ENCODE assay signal across 30 cellular contexts in genomic region chr1:8358241-8358896, GRCh38. TPM values are rescaled to one million over a fixed set of nuclear protein-coding genes. Genes with fewer than 3 reads are reported as not detected.
A peak's percentile ranks its signal among the peaks of the same experiment; 100 is the strongest.
DNase-seq lines count a peak whose midpoint lies in the region; ATAC-seq, FAIRE-seq and TF ChIP-seq lines count a peak whose summit lies in the region.
"Had no signal": no experiment of that assay in that cellular context is flagged by ENCODE, and none has a peak within 500 bp of the region (broad histone marks: within the 10 kb centered on the region; RNA-seq: fewer than 3 reads in every experiment).

No MANE protein-coding gene starts in this region.

- H3K36me3 ChIP-seq in lower lobe of right lung (peaks cover 98% of the 10 kb centered on the region), stomach smooth muscle (ENCODE audit: control insufficient read depth in 2 of 2, insufficient read depth in 2 of 2, low read length in 2 of 2) (peaks cover 69 to 71% of the 10 kb centered on the region in 2 donors), H7 (replicated peaks; ENCODE audit: control insufficient read depth, insufficient read depth, low read length) (peaks cover 50% of the 10 kb centered on the region)

- H3K36me3 Mint-ChIP-seq in activated CD4-positive, alpha-beta T cell treated with anti-CD3 and anti-CD28 coated beads, Interleukin-2, amount 10 ng/mL, durations not matched to agents 7 days and 5 days (ENCODE audit: low read depth): peaks cover 31% of the 10 kb centered on the region
- H3K36me3 Mint-ChIP-seq in effector memory CD8-positive, alpha-beta T cell (ENCODE audit: insufficient read depth): peaks cover 50% of the 10 kb centered on the region

- H3K4me1 Mint-ChIP-seq in activated CD4-positive, alpha-beta T cell treated with anti-CD3 and anti-CD28 coated beads, Interleukin-2, amount 10 ng/mL, durations not matched to agents 7 days and 5 days: no peaks in the 10 kb centered on the region
- peaks cover 0 to 3% of the 10 kb centered on the region in 2 donors for H3K4me1 Mint-ChIP-seq in effector memory CD8-positive, alpha-beta T cell (ENCODE audit: low read depth in 2 of 2)
- H3K4me1 Mint-ChIP-seq: immature natural killer cell had no signal

- no peak overlapping the region for H3K27ac ChIP-seq in lower lobe of right lung
- peak overlapping the region; percentile 49 for H3K27ac ChIP-seq in stomach smooth muscle (ENCODE audit: low read length)
- H3K27ac ChIP-seq: 22Rv1, SJCRH30, upper lobe of right lung had no signal

- no peak overlapping the region for H3K9ac ChIP-seq in stomach smooth muscle (ENCODE audit: low read length in 2 of 2)

- FAIRE-seq in frontal cortex (lab: Jason Lieb, UNC): no peak
- FAIRE-seq: HTR-8/SVneo, RCC 7860, small intestine had no signal

- H3K27ac Mint-ChIP-seq in activated CD4-positive, alpha-beta T cell treated with anti-CD3 and anti-CD28 coated beads, Interleukin-2, amount 10 ng/mL, durations not matched to agents 7 days and 5 days: peak overlapping the region; percentile 72
- H3K27ac Mint-ChIP-seq in effector memory CD8-positive, alpha-beta T cell: peak overlapping the region; percentile 4 to 77
- H3K27ac Mint-ChIP-seq: immature natural killer cell had no signal

- CTCF ChIA-PET in activated CD4-positive, alpha-beta T cell treated with anti-CD3 and anti-CD28 coated beads, Interleukin-2, amount 10 ng/mL, durations not matched to agents 7 days and 5 days (lab: Charles Lee): interaction anchor here (0.6 to 1.6 kb wide), 4 partner anchors 9 to 88 kb away, joined by 3 to 5 read pairs (median 4); no protein-coding TSS in a partner anchor

- H3K9me3 Mint-ChIP-seq in activated CD4-positive, alpha-beta T cell treated with anti-CD3 and anti-CD28 coated beads, Interleukin-2, amount 10 ng/mL, durations not matched to agents 7 days and 5 days: no peaks in the 10 kb centered on the region
- no peaks in the 10 kb centered on the region for H3K9me3 Mint-ChIP-seq in effector memory CD8-positive, alpha-beta T cell
- H3K9me3 Mint-ChIP-seq: immature natural killer cell had no signal

- H3K4me3 ChIP-seq in lower lobe of right lung: no peak overlapping the region
- no peak overlapping the region for H3K4me3 ChIP-seq in stomach smooth muscle (ENCODE audit: low read length in 2 of 2)
- no peak overlapping the region for H3K4me3 ChIP-seq in H7 (ENCODE audit: insufficient read depth, low read depth, low read length)
- H3K4me3 ChIP-seq: SJCRH30, upper lobe of right lung had no signal

- H3K27me3 ChIP-seq in lower lobe of right lung (ENCODE audit: low read depth) (no peaks in the 10 kb centered on the region), stomach smooth muscle (ENCODE audit: control insufficient read depth in 1 of 2, insufficient read depth in 2 of 2, low read length in 2 of 2) (no peaks in the 10 kb centered on the region), H7 (ENCODE audit: control insufficient read depth, insufficient read depth, low read length) (no peaks in the 10 kb centered on the region)
- H3K27me3 ChIP-seq: SJCRH30, upper lobe of right lung had no signal

- H3K9me3 ChIP-seq in lower lobe of right lung: no peaks in the 10 kb centered on the region
- H3K9me3 ChIP-seq in stomach smooth muscle (ENCODE audit: control insufficient read depth in 2 of 2, low read length in 2 of 2): no peaks in the 10 kb centered on the region
- H3K9me3 ChIP-seq: SJCRH30, upper lobe of right lung had no signal

- no peak for ATAC-seq in effector memory CD8-positive, alpha-beta T cell (replicated peaks)
- ATAC-seq in lower lobe of right lung (no peak), HG03469 (IDR thresholded peaks at IDR 0.05; ENCODE audit: unreplicated experiment) (no peak)
- ATAC-seq: activated CD4-positive, CD25-positive, alpha-beta regulatory T cell treated with anti-CD3 and anti-CD28 coated beads, Interleukin-2, amount 50 U/mL, for 24 hours; left lobe of liver; upper lobe of right lung had no signal

- intact Hi-C loops in lower lobe of right lung (cut with DNase I): no loop called here

- no peaks in the 10 kb centered on the region for H3K27me3 Mint-ChIP-seq in activated CD4-positive, alpha-beta T cell treated with anti-CD3 and anti-CD28 coated beads, Interleukin-2, amount 10 ng/mL, durations not matched to agents 7 days and 5 days
- H3K27me3 Mint-ChIP-seq in effector memory CD8-positive, alpha-beta T cell: no peaks in the 10 kb centered on the region
- H3K27me3 Mint-ChIP-seq: brain had no signal

- peaks cover 6% of the 10 kb centered on the region for H3K4me1 ChIP-seq in lower lobe of right lung
- peaks cover 36% of the 10 kb centered on the region for H3K4me1 ChIP-seq in stomach smooth muscle (ENCODE audit: control insufficient read depth, insufficient read depth, low read length)
- H3K4me1 ChIP-seq: SJCRH30 had no signal

- no peak for TF ChIP-seq CTCF in lower lobe of right lung (IDR thresholded peaks at IDR 0.05)

- POLR2A ChIA-PET in activated CD4-positive, alpha-beta T cell treated with anti-CD3 and anti-CD28 coated beads, Interleukin-2, amount 10 ng/mL, durations not matched to agents 7 days and 5 days (lab: Charles Lee): no interaction called here

- no peak for DNase-seq in activated CD4-positive, alpha-beta T cell treated with anti-CD3 and anti-CD28 coated beads, Interleukin-2, amount 10 ng/mL, durations not matched to agents 7 days and 5 days
- DNase-seq in activated CD4-positive, alpha-beta T cell treated with anti-CD3 and anti-CD28 coated beads for 48 hours: no peak
- no peak for DNase-seq in effector memory CD8-positive, alpha-beta T cell
- DNase-seq in lower lobe of right lung (peak; percentile 46), frontal cortex (ENCODE audit: low spot score in 2 of 2) (no peak), H7 (no peak)
- DNase-seq: activated CD8-positive, alpha-beta memory T cell treated with anti-CD3 and anti-CD28 coated beads for 24 hours; Calu3; DND-41; effector CD4-positive, alpha-beta T cell; foreskin fibroblast; hypothalamus; immature natural killer cell; KG1; MM.1S; NCI-H1417 treated with DMSO at 0.1 percent for 48 hours; NCI-H2081 treated with DMSO at 0.1 percent for 48 hours; NCI-H345; SJCRH30; stimulated activated CD4-positive, alpha-beta T cell treated with anti-CD3 and anti-CD28 coated beads, Interleukin-1b, Interleukin-23, amount 100 ng/mL, for 48 hours; upper lobe of right lung had no signal

- no peak overlapping the region for H3K4me3 Mint-ChIP-seq in activated CD4-positive, alpha-beta T cell treated with anti-CD3 and anti-CD28 coated beads, Interleukin-2, amount 10 ng/mL, durations not matched to agents 7 days and 5 days
- no peak overlapping the region for H3K4me3 Mint-ChIP-seq in effector memory CD8-positive, alpha-beta T cell
- H3K4me3 Mint-ChIP-seq: brain, immature natural killer cell had no signal

RNA-seq across cellular contexts. Expression of gene SLC45A1, which starts 40.5 kb away (rescaled TPM):
- under 1 TPM; 0.32 to 0.44 TPM for total RNA-seq in activated CD4-positive, alpha-beta T cell treated with anti-CD3 and anti-CD28 coated beads, Interleukin-2, amount 10 ng/mL, durations not matched to agents 7 days and 5 days
- total RNA-seq in lower lobe of right lung: 0.92 TPM
- total RNA-seq in frontal cortex: 8.6 TPM
- total RNA-seq in H7 (2014; rRNA removed; shearing (Covaris generic)): 0.90 and 1.0 TPM in 2 replicates
